Comparison of ENCODE assay signal across 8 cellular contexts in genomic region chrX:46446727-46447378, GRCh38.
A peak's percentile ranks its signal among the peaks of the same experiment; 100 is the strongest.
DNase-seq lines count a peak whose midpoint lies in the region; ATAC-seq and TF ChIP-seq lines count a peak whose summit lies in the region.

No MANE protein-coding gene starts in this region.

- H3K4me3 ChIP-seq in ascending aorta: peak overlapping the region; percentile 57 to 74
- H3K4me3 ChIP-seq in hepatocyte: peak overlapping the region; percentile 18
- H3K4me3 ChIP-seq in aorta (ENCODE audit: low read length in 2 of 2): peak overlapping the region; percentile 48 to 88

- no peaks in the 10 kb centered on the region for H3K9me3 Mint-ChIP-seq in T-helper 2 cell treated with Interferon-gamma antibody and Interleukin-4, amounts not matched to agents 5 μg/mL and 100 μg/mL, for 36 hours

- no peaks in the 10 kb centered on the region for H4K20me1 ChIP-seq in hepatocyte (ENCODE audit: insufficient read depth, poor library complexity, severe bottlenecking)

- H2AFZ ChIP-seq in hepatocyte: peak overlapping the region; percentile 67

- peaks cover 11% of the 10 kb centered on the region for H3K4me1 Mint-ChIP-seq in T-helper 2 cell treated with Interferon-gamma antibody and Interleukin-4, amounts not matched to agents 5 μg/mL and 100 μg/mL, for 36 hours (ENCODE audit: low read depth)

- TF ChIP-seq CTCF in ascending aorta (IDR thresholded peaks at IDR 0.05) (no peak), hepatocyte (IDR thresholded peaks at IDR 0.05; ENCODE audit: poor library complexity) (no peak)

- no peaks in the 10 kb centered on the region for H3K9me2 ChIP-seq in hepatocyte (replicated peaks; ENCODE audit: insufficient read depth)

- H3K27ac Mint-ChIP-seq in T-helper 2 cell treated with Interferon-gamma antibody and Interleukin-4, amounts not matched to agents 5 μg/mL and 100 μg/mL, for 36 hours: peak overlapping the region; percentile 84

- H3K27ac ChIP-seq in ascending aorta (peak overlapping the region; percentile 81 to 83), hepatocyte (peak overlapping the region; percentile 85), aorta (ENCODE audit: low read depth in 1 of 2, low read length in 2 of 2) (peak overlapping the region in 1 of 2 donors; percentile 80)

- peaks cover 10% of the 10 kb centered on the region for H3K36me3 Mint-ChIP-seq in T-helper 2 cell treated with Interferon-gamma antibody and Interleukin-4, amounts not matched to agents 5 μg/mL and 100 μg/mL, for 36 hours (ENCODE audit: low read depth)

- 51% methylated on average over 45 of the region's 51 CpGs for WGBS in hepatocyte (ENCODE audit: low lambda C conversion rate, missing lambda C conversion rate)
- WGBS in aorta, 2 donors: 1 to 25% methylated on average over 50 to 51 of the region's 51 CpGs

- peak; percentile 80 for TF ChIP-seq POLR2A in GM15510 (IDR thresholded peaks at IDR 0.05; ENCODE audit: borderline replicate concordance, extremely low read depth, insufficient read length)

- intact Hi-C loops in ascending aorta (cut with DNase I): no loop called here
- intact Hi-C loops in aorta (cut with DNase I): no loop called here

- H3K27me3 ChIP-seq in ascending aorta (no peaks in the 10 kb centered on the region), hepatocyte (no peaks in the 10 kb centered on the region), aorta (ENCODE audit: control insufficient read depth in 1 of 2, insufficient read depth in 2 of 2, low read length in 1 of 2) (no peaks in the 10 kb centered on the region)

- DNase-seq in NCI-H146 (lab: John Stamatoyannopoulos, UW) (peak; percentile 89), ascending aorta (ENCODE audit: low spot score in 2 of 2) (peak; percentile 34 to 89), hepatocyte (ENCODE audit: low spot score) (peak; percentile 90), renal cortical epithelial cell (ENCODE audit: low read depth) (peak; percentile 62), aorta (peak; percentile 91 to 95)
- peak; percentile 86 for DNase-seq in T-helper 2 cell treated with Interferon-gamma antibody and Interleukin-4, amounts not matched to agents 5 μg/mL and 100 μg/mL, for 36 hours (ENCODE audit: low spot score)

- no peaks in the 10 kb centered on the region for H3K4me1 ChIP-seq in ascending aorta
- peaks cover 6% of the 10 kb centered on the region for H3K4me1 ChIP-seq in hepatocyte (ENCODE audit: insufficient read depth)
- peaks cover 0 to 1% of the 10 kb centered on the region in 2 donors for H3K4me1 ChIP-seq in aorta (ENCODE audit: control insufficient read depth in 1 of 2, insufficient read depth in 2 of 2, low read length in 2 of 2)

- peak overlapping the region; percentile 88 for H3K4me3 Mint-ChIP-seq in T-helper 2 cell treated with Interferon-gamma antibody and Interleukin-4, amounts not matched to agents 5 μg/mL and 100 μg/mL, for 36 hours

- peaks cover 0 to 9% of the 10 kb centered on the region in 2 donors for H3K36me3 ChIP-seq in ascending aorta
- H3K36me3 ChIP-seq in hepatocyte (replicated peaks; ENCODE audit: insufficient read depth, low read depth): no peaks in the 10 kb centered on the region
- no peaks in the 10 kb centered on the region for H3K36me3 ChIP-seq in aorta (ENCODE audit: control insufficient read depth in 1 of 2, insufficient read depth in 2 of 2, low read length in 1 of 2)

- no peaks in the 10 kb centered on the region for H3K27me3 Mint-ChIP-seq in T-helper 2 cell treated with Interferon-gamma antibody and Interleukin-4, amounts not matched to agents 5 μg/mL and 100 μg/mL, for 36 hours (ENCODE audit: low read depth)

- ATAC-seq in HG02840 (IDR thresholded peaks at IDR 0.05; ENCODE audit: low FRiP score, unreplicated experiment): peak; percentile 80
- ATAC-seq in aorta (ENCODE audit: low FRiP score): peak; percentile 95

- H3K4me2 ChIP-seq in hepatocyte: peak overlapping the region; percentile 77

- H3K79me2 ChIP-seq in hepatocyte: no peaks in the 10 kb centered on the region

- H3K9me3 ChIP-seq in ascending aorta (no peaks in the 10 kb centered on the region), hepatocyte (ENCODE audit: low read depth) (no peaks in the 10 kb centered on the region), aorta (ENCODE audit: control insufficient read depth, low read length) (no peaks in the 10 kb centered on the region)

Comparison
In these comparisons a context has a peak if more than half of its experiments do, and no peak if none do; other contexts are left out.
1. H3K4me3 ChIP-seq: peak in every context shown above with its lines; median percentile 68 in aorta; 66 in ascending aorta; 18 in hepatocyte.